In the genomic region with DNA sequence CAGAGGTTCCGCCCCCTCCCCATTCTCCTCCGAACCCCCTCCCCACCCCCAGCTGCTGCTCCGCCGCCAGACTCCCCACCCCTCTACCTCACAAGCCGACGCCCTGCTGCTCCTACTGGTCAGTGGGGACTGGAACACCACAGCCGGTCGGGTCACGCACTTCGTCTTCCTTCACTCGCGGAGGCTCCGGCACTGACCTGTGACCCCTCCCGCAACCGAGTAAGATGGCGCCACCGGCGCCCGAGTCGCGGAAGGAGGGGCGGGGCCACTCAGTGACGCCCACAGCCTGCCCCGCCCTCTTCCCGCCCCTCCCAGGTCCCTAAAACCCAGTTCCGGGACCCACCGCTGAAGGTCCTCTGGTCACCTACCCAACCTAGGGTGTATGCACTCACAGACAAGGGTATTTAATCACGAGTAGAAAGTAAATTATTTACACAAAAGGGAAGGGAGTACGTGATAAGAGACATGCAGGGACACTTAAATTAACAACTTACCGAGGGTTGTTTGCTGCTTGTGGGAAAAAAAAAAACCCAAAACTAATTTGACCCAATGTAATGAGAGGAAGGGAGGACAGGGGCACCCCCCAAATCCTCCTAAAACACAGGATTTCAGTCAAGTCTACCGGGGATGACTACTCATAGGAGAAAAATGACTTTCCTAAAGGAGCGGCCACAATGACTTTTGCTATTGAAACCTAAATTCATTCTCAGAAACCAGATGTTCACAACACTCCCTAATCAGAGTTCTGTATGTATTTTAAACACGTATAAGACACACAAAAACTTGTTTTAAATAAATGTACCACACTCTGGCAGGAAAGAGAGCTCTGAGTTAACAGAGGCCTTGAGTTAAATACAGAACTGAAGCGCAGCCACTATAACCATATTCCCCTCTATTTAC, we compare ENCODE assay signal across 8 cellular contexts. TPM values are rescaled to one million over a fixed set of nuclear protein-coding genes. Genes with fewer than 3 reads are reported as not detected.
DNase-seq lines count a peak whose midpoint lies in the region; ATAC-seq and TF ChIP-seq lines count a peak whose summit lies in the region.

TSS of gene RIT1 (minus strand) at position 194 of the 900 bp plus-strand sequence. CDS start 588 bp downstream, outside the sequence.

- H3K36me3 ChIP-seq in kidney epithelial cell (ENCODE audit: control insufficient read depth, insufficient read depth, low read length), result no peaks in the 10 kb centered on the region

- POLR2A ChIA-PET in activated CD4-positive, alpha-beta T cell treated with anti-CD3 and anti-CD28 coated beads for 36 hours (lab: Charles Lee), result interaction anchor here (1.0 to 1.3 kb wide), 2 partner anchors 21 to 66 kb away, joined by 3 to 4 read pairs; no protein-coding TSS in a partner anchor

- H3K9me3 Mint-ChIP-seq in activated CD4-positive, alpha-beta T cell treated with anti-CD3 and anti-CD28 coated beads for 36 hours (ENCODE audit: low read depth), result no peaks in the 10 kb centered on the region

- CTCF ChIA-PET in activated CD4-positive, alpha-beta T cell treated with anti-CD3 and anti-CD28 coated beads for 36 hours (lab: Charles Lee), result interaction anchor here (0.6 to 1.2 kb wide), 3 partner anchors 31 to 78 kb away, joined by 3 to 4 read pairs (median 3); no protein-coding TSS in a partner anchor

- intact Hi-C loops in activated CD4-positive, alpha-beta T cell treated with anti-CD3 and anti-CD28 coated beads for 36 hours (cut with DNase I, micrococcal nuclease), result loop anchor here (1.0 to 5.0 kb wide), 12 partner anchors 23 to 649 kb away; partner anchors contain the start of genes ARHGEF2 (in 1 of the 2), CCT3 (in 1 of the 2), DAP3 (in 1 of the 2) and GON4L (in 1 of the 2)

- H3K4me3 ChIP-seq in choroid plexus epithelial cell (ENCODE audit: low read depth, low read length), result peak within 1 kb of the TSS; percentile 85
- H3K4me3 ChIP-seq in kidney epithelial cell (ENCODE audit: low read depth, low read length), result peak within 1 kb of the TSS; percentile 90

- H3K4me3 Mint-ChIP-seq in activated CD4-positive, alpha-beta T cell treated with anti-CD3 and anti-CD28 coated beads for 36 hours, result peak within 1 kb of the TSS; percentile 85

- H3K27me3 Mint-ChIP-seq in activated CD4-positive, alpha-beta T cell treated with anti-CD3 and anti-CD28 coated beads for 36 hours, result no peaks in the 10 kb centered on the region

- H3K27ac Mint-ChIP-seq in activated CD4-positive, alpha-beta T cell treated with anti-CD3 and anti-CD28 coated beads for 36 hours, result peak within 1 kb of the TSS; percentile 92

- peak; percentile 81 for ATAC-seq in GM18907 (IDR thresholded peaks at IDR 0.05; ENCODE audit: unreplicated experiment)
- peak; percentile 81 for ATAC-seq in HG03139 (IDR thresholded peaks at IDR 0.05; ENCODE audit: unreplicated experiment)
- peak; percentile 85 for ATAC-seq in activated CD4-positive, alpha-beta T cell treated with anti-CD3 and anti-CD28 coated beads for 36 hours

- H3K36me3 Mint-ChIP-seq in activated CD4-positive, alpha-beta T cell treated with anti-CD3 and anti-CD28 coated beads for 36 hours (ENCODE audit: low read depth), result peaks cover 51% of the 10 kb centered on the region

- no peaks in the 10 kb centered on the region for H3K27me3 ChIP-seq in kidney epithelial cell (ENCODE audit: control insufficient read depth, insufficient read depth, low read length)

- peaks cover 19% of the 10 kb centered on the region for H3K4me1 Mint-ChIP-seq in activated CD4-positive, alpha-beta T cell treated with anti-CD3 and anti-CD28 coated beads for 36 hours

- TF ChIP-seq CTCF in choroid plexus epithelial cell (conservative IDR thresholded peaks at IDR 0.05; ENCODE audit: low read depth, low read length), result no peak
- TF ChIP-seq CTCF in kidney epithelial cell (IDR thresholded peaks at IDR 0.05; ENCODE audit: insufficient read depth, low read length, poor library complexity, severe bottlenecking), result no peak

- DNase-seq in AG08396 (ENCODE audit: low spot score), result peak; percentile 88
- peak; percentile 59 for DNase-seq in NCI-H446 treated with DMSO at 0.1 percent for 48 hours (lab: John Stamatoyannopoulos, UW)
- peak; percentile 93 for DNase-seq in activated CD4-positive, alpha-beta T cell treated with anti-CD3 and anti-CD28 coated beads for 36 hours
- peak; percentile 81 for DNase-seq in choroid plexus epithelial cell (ENCODE audit: low read depth)
- DNase-seq in kidney epithelial cell (ENCODE audit: low read depth), result no peak
- peak; percentile 74 to 83 for DNase-seq in stimulated activated CD4-positive, alpha-beta T cell treated with anti-CD3 and anti-CD28 coated beads, Interleukin-15, amount 100 ng/mL, for 48 hours (ENCODE audit: low read depth in 2 of 2)

RNA-seq across cellular contexts. Expression of gene RIT1, which starts in this region (rescaled TPM):
- 10 to 100 TPM; 20.3 to 23.0 TPM for total RNA-seq in activated CD4-positive, alpha-beta T cell treated with anti-CD3 and anti-CD28 coated beads for 36 hours
- 34.8 and 38.8 TPM in 2 replicates for total RNA-seq in kidney epithelial cell
